ENCODE assay signal across 1 cellular context in genomic region chr1:61980561-61980960, GRCh38.
TF ChIP-seq lines count a peak whose summit lies in the region.

No MANE protein-coding gene starts in this region.

TF ChIP-seq in K562, 482 proteins besides CTCF, POLR2A, EP300 and RAD21 (continued from another document):
- TF ChIP-seq MGA (IDR thresholded peaks at IDR 0.05): no peak
- no peak for TF ChIP-seq ARID3B (CRISPR knock-in tag; IDR thresholded peaks at IDR 0.05; ENCODE audit: borderline replicate concordance)
- TF ChIP-seq MAFG (tag; conservative IDR thresholded peaks at IDR 0.05): peak; percentile 90
- no peak for TF ChIP-seq ZNF518B (CRISPR knock-in tag; IDR thresholded peaks at IDR 0.05)
- TF ChIP-seq MTF1 (CRISPR knock-in tag; IDR thresholded peaks at IDR 0.05; ENCODE audit: borderline replicate concordance): no peak
- TF ChIP-seq TFAP4 (CRISPR knock-in tag; IDR thresholded peaks at IDR 0.05; ENCODE audit: borderline replicate concordance): no peak
- no peak for TF ChIP-seq RAD51 (IDR thresholded peaks at IDR 0.05; ENCODE audit: borderline replicate concordance, low read depth)
- no peak for TF ChIP-seq ZNF280B (CRISPR knock-in tag; IDR thresholded peaks at IDR 0.05)
- TF ChIP-seq U2AF2 (optimal IDR thresholded peaks at IDR 0.05; ENCODE audit: low read depth, low read length): no peak
- TF ChIP-seq SPI1 (IDR thresholded peaks at IDR 0.05; ENCODE audit: borderline replicate concordance, low read depth, low read length): no peak
- no peak for TF ChIP-seq PHF8 (IDR thresholded peaks at IDR 0.05; ENCODE audit: borderline replicate concordance, low read length)
- TF ChIP-seq L3MBTL2 (IDR thresholded peaks at IDR 0.05): no peak
- no peak for TF ChIP-seq COPS2 (conservative IDR thresholded peaks at IDR 0.05)
- no peak for TF ChIP-seq KHSRP (IDR thresholded peaks at IDR 0.05)
- TF ChIP-seq ZBTB40 (IDR thresholded peaks at IDR 0.05): no peak
- no peak for TF ChIP-seq ZBTB40 (CRISPR knock-in tag; IDR thresholded peaks at IDR 0.05)
- TF ChIP-seq DDX20 (tag; IDR thresholded peaks at IDR 0.05; ENCODE audit: low read depth): no peak
- no peak for TF ChIP-seq DNMT1 (IDR thresholded peaks at IDR 0.05)
- no peak for TF ChIP-seq STAT5B (CRISPR knock-in tag; IDR thresholded peaks at IDR 0.05)
